1 cellular context compared by ENCODE assay signal in genomic region chr6:149860834-149861602, GRCh38.
A peak's percentile ranks its signal among the peaks of the same experiment; 100 is the strongest.
TF ChIP-seq lines count a peak whose summit lies in the region.

No MANE protein-coding gene starts in this region.

TF ChIP-seq in HepG2, 621 proteins besides CTCF, POLR2A, EP300 and RAD21 (continued from another document and continues in another):
- TF ChIP-seq CSRNP1 (CRISPR knock-in tag; IDR thresholded peaks at IDR 0.05) (no peak), CHCHD3 (CRISPR knock-in tag; IDR thresholded peaks at IDR 0.05) (no peak), ZNF280B (CRISPR knock-in tag; IDR thresholded peaks at IDR 0.05; ENCODE audit: borderline replicate concordance) (no peak), RBFOX2 (IDR thresholded peaks at IDR 0.05; ENCODE audit: low read depth, low read length) (no peak), ZSCAN21 (CRISPR knock-in tag; IDR thresholded peaks at IDR 0.05; ENCODE audit: borderline replicate concordance) (peak; percentile 93; the same call in 1 of the 2 replicates), ZBTB39 (CRISPR knock-in tag; IDR thresholded peaks at IDR 0.05) (no peak), ZNF251 (CRISPR knock-in tag; IDR thresholded peaks at IDR 0.05) (no peak), ZNF710 (CRISPR knock-in tag; IDR thresholded peaks at IDR 0.05; ENCODE audit: borderline replicate concordance) (peak; percentile 63; the same call in 1 of the 2 replicates), ZNF343 (CRISPR knock-in tag; IDR thresholded peaks at IDR 0.05) (no peak), ZNF350 (CRISPR knock-in tag; IDR thresholded peaks at IDR 0.05; ENCODE audit: borderline replicate concordance, low read depth) (peak; percentile 17; the same call in 1 of the 2 replicates), FIP1L1 (IDR thresholded peaks at IDR 0.05; ENCODE audit: borderline replicate concordance, insufficient read depth, low read depth, low read length) (no peak), ETS1 (CRISPR knock-in tag; IDR thresholded peaks at IDR 0.05) (0 out of 2 replicates have a peak, but pooled peaks have one; percentile 45), TSC22D2 (CRISPR knock-in tag; IDR thresholded peaks at IDR 0.05; ENCODE audit: borderline replicate concordance) (no peak), SIX1 (CRISPR knock-in tag; IDR thresholded peaks at IDR 0.05; ENCODE audit: borderline replicate concordance) (peak; percentile 64; the same call in 1 of the 2 replicates), MAFG (CRISPR knock-in tag; IDR thresholded peaks at IDR 0.05) (no peak), ARHGAP35 (CRISPR knock-in tag; IDR thresholded peaks at IDR 0.05; ENCODE audit: borderline replicate concordance) (no peak), KDM2A (CRISPR knock-in tag; IDR thresholded peaks at IDR 0.05; ENCODE audit: borderline replicate concordance, low read depth) (peak; percentile 20; the same call in 1 of the 2 replicates), ZHX2 (IDR thresholded peaks at IDR 0.05; ENCODE audit: low read depth) (0 out of 2 replicates have a peak, but pooled peaks have one; percentile 43), ZHX2 (CRISPR knock-in tag; IDR thresholded peaks at IDR 0.05; ENCODE audit: borderline replicate concordance) (no peak), ZNF280D (CRISPR knock-in tag; IDR thresholded peaks at IDR 0.05) (no peak), ZSCAN31 (CRISPR knock-in tag; IDR thresholded peaks at IDR 0.05; ENCODE audit: low read depth) (peak; percentile 52; the same call in 1 of the 2 replicates), HDAC2 (CRISPR knock-in tag; IDR thresholded peaks at IDR 0.05) (peak; percentile 96), ZNF557 (CRISPR knock-in tag; IDR thresholded peaks at IDR 0.05) (0 out of 2 replicates have a peak, but pooled peaks have one; percentile 30), ZSCAN29 (CRISPR knock-in tag; conservative IDR thresholded peaks at IDR 0.05) (no peak), ADNP (CRISPR knock-in tag; IDR thresholded peaks at IDR 0.05) (no peak), ZNF747 (CRISPR knock-in tag; IDR thresholded peaks at IDR 0.05; ENCODE audit: borderline replicate concordance) (no peak; the same call in 1 of the 2 replicates), ZGPAT (CRISPR knock-in tag; IDR thresholded peaks at IDR 0.05) (peak; percentile 46; the same call in 1 of the 2 replicates), ZFP41 (CRISPR knock-in tag; IDR thresholded peaks at IDR 0.05; ENCODE audit: borderline replicate concordance) (no peak), HNRNPUL1 (IDR thresholded peaks at IDR 0.05; ENCODE audit: low read depth, low read length) (no peak), UBTF (CRISPR knock-in tag; IDR thresholded peaks at IDR 0.05) (peak; percentile 59; the same call in 1 of the 2 replicates), ZNF776 (CRISPR knock-in tag; IDR thresholded peaks at IDR 0.05) (peak; percentile 40; the same call in 1 of the 2 replicates), ZNF253 (CRISPR knock-in tag; IDR thresholded peaks at IDR 0.05; ENCODE audit: borderline replicate concordance) (no peak), NCOA5 (CRISPR knock-in tag; IDR thresholded peaks at IDR 0.05) (0 out of 2 replicates have a peak, but pooled peaks have one; percentile 62), TBP (CRISPR knock-in tag; IDR thresholded peaks at IDR 0.05) (no peak), MXD4 (CRISPR knock-in tag; IDR thresholded peaks at IDR 0.05) (no peak; the same call in none of the 2 replicates)
